ENCODE assay signal across 2 cellular contexts in genomic region chr11:72120930-72121329, GRCh38.
TF ChIP-seq lines count a peak whose summit lies in the region.

No MANE protein-coding gene starts in this region.

TF ChIP-seq in IMR-90, 13 proteins besides CTCF, POLR2A, EP300 and RAD21:
- TF ChIP-seq CEBPB (IDR thresholded peaks at IDR 0.05; ENCODE audit: low read depth, low read length), result no peak
- TF ChIP-seq ELK1 (IDR thresholded peaks at IDR 0.05; ENCODE audit: borderline replicate concordance, low read depth, low read length), result no peak
- TF ChIP-seq FOS (IDR thresholded peaks at IDR 0.05; ENCODE audit: low read depth, low read length), result no peak
- no peak for TF ChIP-seq BHLHE40 (IDR thresholded peaks at IDR 0.05; ENCODE audit: low read depth, low read length)
- no peak for TF ChIP-seq NFE2L2 (IDR thresholded peaks at IDR 0.05; ENCODE audit: low read depth, low read length)
- no peak for TF ChIP-seq MXI1 (IDR thresholded peaks at IDR 0.05; ENCODE audit: borderline replicate concordance, low read depth, low read length)
- TF ChIP-seq SMC3 (IDR thresholded peaks at IDR 0.05; ENCODE audit: low read depth, low read length), result no peak

TF ChIP-seq in H1, 55 proteins besides CTCF, POLR2A, EP300 and RAD21:
- no peak for TF ChIP-seq TEAD4 (IDR thresholded peaks at IDR 0.05; ENCODE audit: low read depth, low read length)
- TF ChIP-seq, protein P1, sequence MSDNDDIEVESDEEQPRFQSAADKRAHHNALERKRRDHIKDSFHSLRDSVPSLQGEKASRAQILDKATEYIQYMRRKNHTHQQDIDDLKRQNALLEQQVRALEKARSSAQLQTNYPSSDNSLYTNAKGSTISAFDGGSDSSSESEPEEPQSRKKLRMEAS (IDR thresholded peaks at IDR 0.05), result no peak
- TF ChIP-seq CHD2 (IDR thresholded peaks at IDR 0.05; ENCODE audit: low read length), result no peak
- TF ChIP-seq SIRT6 (IDR thresholded peaks at IDR 0.05; ENCODE audit: low read length), result no peak
